ENCODE assay signal across 18 cellular contexts in genomic region chr12:131799828-131800593, GRCh38. TPM values are rescaled to one million over a fixed set of nuclear protein-coding genes. Genes with fewer than 3 reads are reported as not detected.
DNase-seq lines count a peak whose midpoint lies in the region; ATAC-seq and TF ChIP-seq lines count a peak whose summit lies in the region.
"Had no signal": no experiment of that assay in that cellular context is flagged by ENCODE, and none has a peak within 500 bp of the region (broad histone marks: within the 10 kb centered on the region; RNA-seq: fewer than 3 reads in every experiment).

No MANE protein-coding gene starts in this region.

- H3K4me1 Mint-ChIP-seq in MCF 10A (ENCODE audit: insufficient read depth, unreplicated experiment) = peaks cover 10% of the 10 kb centered on the region
- H3K4me1 Mint-ChIP-seq in stimulated activated naive B cell treated with anti-CD40 and anti-IgM and Interleukin-4, amounts not matched to agents 10 μg/mL and 1 μg/mL and 100 μg/mL, for 72 hours = peaks cover 22 to 36% of the 10 kb centered on the region in 2 donors

- no peaks in the 10 kb centered on the region for H3K27me3 Mint-ChIP-seq in MCF 10A (ENCODE audit: insufficient read depth, unreplicated experiment)
- no peaks in the 10 kb centered on the region for H3K27me3 Mint-ChIP-seq in stimulated activated naive B cell treated with anti-CD40 and anti-IgM and Interleukin-4, amounts not matched to agents 10 μg/mL and 1 μg/mL and 100 μg/mL, for 72 hours
- H3K27me3 Mint-ChIP-seq: CD4-positive, alpha-beta T cell had no signal

- H3K9me3 ChIP-seq in breast epithelium = no peaks in the 10 kb centered on the region

- no peaks in the 10 kb centered on the region for H3K27me3 ChIP-seq in breast epithelium
- no peaks in the 10 kb centered on the region for H3K27me3 ChIP-seq in H7 (ENCODE audit: control insufficient read depth, insufficient read depth, low read length)

- peak overlapping the region; percentile 46 for H3K27ac Mint-ChIP-seq in MCF 10A (ENCODE audit: low read depth, unreplicated experiment)
- peak overlapping the region; percentile 25 for H3K27ac Mint-ChIP-seq in stimulated activated naive B cell treated with anti-CD40 and anti-IgM and Interleukin-4, amounts not matched to agents 10 μg/mL and 1 μg/mL and 100 μg/mL, for 72 hours
- H3K27ac Mint-ChIP-seq: CD4-positive, alpha-beta T cell; HFFc6 had no signal

- no peak for TF ChIP-seq POLR2A in breast epithelium (IDR thresholded peaks at IDR 0.05)

- no peak overlapping the region for H3K4me3 Mint-ChIP-seq in MCF 10A (ENCODE audit: unreplicated experiment)
- H3K4me3 Mint-ChIP-seq in stimulated activated naive B cell treated with anti-CD40 and anti-IgM and Interleukin-4, amounts not matched to agents 10 μg/mL and 1 μg/mL and 100 μg/mL, for 72 hours = no peak overlapping the region
- H3K4me3 Mint-ChIP-seq: CD4-positive, alpha-beta T cell; HFFc6 had no signal

- POLR2A ChIA-PET in MCF 10A (lab: Yijun Ruan, JAX) = no interaction called here

- H3K27ac ChIP-seq in breast epithelium = no peak overlapping the region

- peaks cover 43% of the 10 kb centered on the region for H3K36me3 Mint-ChIP-seq in MCF 10A (ENCODE audit: insufficient read depth, unreplicated experiment)
- H3K36me3 Mint-ChIP-seq in stimulated activated naive B cell treated with anti-CD40 and anti-IgM and Interleukin-4, amounts not matched to agents 10 μg/mL and 1 μg/mL and 100 μg/mL, for 72 hours = peaks cover 47 to 61% of the 10 kb centered on the region in 2 donors

- no TSS peak for BruUV-seq in MCF 10A (replicated peaks; lab: Mats Ljungman, UMichigan)

- intact Hi-C loops in MCF 10A (cut with micrococcal nuclease) = no loop called here
- intact Hi-C loops in breast epithelium (cut with DNase I; ENCODE audit: low total_unique reads) = no loop called here

- H3K4me3 ChIP-seq in breast epithelium (no peak overlapping the region), H7 (ENCODE audit: insufficient read depth, low read depth, low read length) (no peak overlapping the region)
- H3K4me3 ChIP-seq: GM12878 had no signal

- CTCF ChIA-PET in MCF 10A (lab: Yijun Ruan, JAX) = interaction anchor here (0.6 to 1.7 kb wide), 2 partner anchors 614 to 696 kb away, joined by 3 to 5 read pairs; no protein-coding TSS in a partner anchor

- H3K36me3 ChIP-seq in breast epithelium (peaks cover 10% of the 10 kb centered on the region), H7 (replicated peaks; ENCODE audit: control insufficient read depth, insufficient read depth, low read length) (peaks cover 4% of the 10 kb centered on the region)

- no peak for ATAC-seq in stimulated activated naive B cell treated with anti-CD40 and anti-IgM and Interleukin-4, amounts not matched to agents 10 μg/mL and 1 μg/mL and 100 μg/mL, for 72 hours (replicated peaks)
- ATAC-seq in GM18858 (IDR thresholded peaks at IDR 0.05; ENCODE audit: unreplicated experiment) = no peak
- ATAC-seq: GM12878 had no signal

- no peak for TF ChIP-seq CTCF in MCF 10A (IDR thresholded peaks at IDR 0.05; ENCODE audit: unreplicated experiment)
- TF ChIP-seq CTCF in breast epithelium (IDR thresholded peaks at IDR 0.05) = no peak

- DNase-seq in MCF 10A (ENCODE audit: unreplicated experiment) (no peak), breast epithelium (ENCODE audit: low spot score in 2 of 2) (no peak), H7 (peak; percentile 50), NCI-H69 (lab: John Stamatoyannopoulos, UW) (peak; percentile 76), NCI-H748 treated with DMSO at 0.1 percent for 48 hours (lab: John Stamatoyannopoulos, UW) (no peak)
- DNase-seq in stimulated activated naive B cell treated with anti-CD40 and anti-IgM and Interleukin-4, amounts not matched to agents 10 μg/mL and 1 μg/mL and 100 μg/mL, for 72 hours = no peak
- DNase-seq: CD4-positive, alpha-beta T cell; DMS79 treated with DMSO at 0.1 percent for 48 hours; GDM1; GOT3; HFFc6; Karpas-422; NCI-H1105; NCI-H1930; NCI-H526; SIG-M5 had no signal

- H3K9me3 Mint-ChIP-seq in MCF 10A (ENCODE audit: unreplicated experiment) = no peaks in the 10 kb centered on the region
- H3K9me3 Mint-ChIP-seq in stimulated activated naive B cell treated with anti-CD40 and anti-IgM and Interleukin-4, amounts not matched to agents 10 μg/mL and 1 μg/mL and 100 μg/mL, for 72 hours = no peaks in the 10 kb centered on the region
- H3K9me3 Mint-ChIP-seq: CD4-positive, alpha-beta T cell; HFFc6 had no signal

- H3K4me1 ChIP-seq in breast epithelium = no peaks in the 10 kb centered on the region

RNA-seq across cellular contexts. Expression of gene MMP17, which starts 28.2 kb away (rescaled TPM):
- total RNA-seq in MCF 10A (2022) (4.3 and 5.4 TPM in 2 replicates), breast epithelium (10 to 100 TPM in 1 of 3 donors, 1 to 10 TPM in 2; 2.9 to 18.6 (median 4.7) TPM)
- 36.1 and 75.7 TPM in 2 replicates for total RNA-seq in H7 (2014; rRNA removed; shearing (Covaris generic))

Comparison
In these comparisons a context has a peak if more than half of its experiments do, and no peak if none do; other contexts are left out.
1. DNase-seq: peak in H7 (single experiment) and NCI-H69 (single experiment); none in MCF 10A (single experiment), breast epithelium (0 of 2), stimulated activated naive B cell treated with anti-CD40 and anti-IgM and Interleukin-4, amounts not matched to agents 10 μg/mL and 1 μg/mL and 100 μg/mL, for 72 hours (single experiment) and NCI-H748 treated with DMSO at 0.1 percent for 48 hours (single experiment).